In genomic region chr7:64088863-64089262, GRCh38 we compare ENCODE assay signal across 4 cellular contexts. TPM values are rescaled to one million over a fixed set of nuclear protein-coding genes. Genes with fewer than 3 reads are reported as not detected.
"Had no signal": no experiment of that assay in that cellular context is flagged by ENCODE, and none has a peak within 500 bp of the region (broad histone marks: within the 10 kb centered on the region; RNA-seq: fewer than 3 reads in every experiment).

No MANE protein-coding gene starts in this region.

RNA-seq across cellular contexts. Expression of gene ZNF727, which starts 43.6 kb away (rescaled TPM):
- total RNA-seq: LHCN-M2, M059J, MCF 10A, NCI-H460 had no signal
